ENCODE assay signal across 18 cellular contexts in the genomic region with DNA sequence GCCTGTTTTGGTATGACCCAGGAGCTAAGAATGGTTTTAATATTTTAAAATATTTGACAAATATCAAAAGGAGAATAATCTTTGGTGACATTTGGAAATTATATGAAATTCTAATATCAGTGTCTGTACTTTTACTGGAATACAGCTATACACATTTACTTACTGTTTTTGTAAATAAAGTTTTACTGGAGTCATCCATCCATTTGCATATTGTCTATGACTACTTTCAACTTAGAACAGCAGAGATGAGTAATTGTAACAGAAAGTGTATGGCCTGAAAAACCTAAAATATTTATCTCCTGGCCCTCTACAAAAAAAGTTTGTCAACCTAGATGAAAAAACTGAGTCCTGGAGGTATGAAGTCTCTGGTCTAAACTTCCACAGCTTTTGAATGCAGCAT. TPM values are rescaled to one million over a fixed set of nuclear protein-coding genes. Genes with fewer than 3 reads are reported as not detected.
DNase-seq lines count a peak whose midpoint lies in the region; ATAC-seq and TF ChIP-seq lines count a peak whose summit lies in the region.
"Had no signal": no experiment of that assay in that cellular context is flagged by ENCODE, and none has a peak within 500 bp of the region (broad histone marks: within the 10 kb centered on the region; RNA-seq: fewer than 3 reads in every experiment).

No MANE protein-coding gene starts in this region.

- DNase-seq in ELR (ENCODE audit: low read depth) (peak; percentile 32), iPS-NIHi11 (ENCODE audit: low spot score) (no peak), glutamatergic neuron (no peak), NCI-H2171 treated with DMSO at 0.1 percent for 48 hours (lab: John Stamatoyannopoulos, UW) (no peak), EL (no peak)
- DNase-seq: COR-L47, DMS153, KBM-7, MG63, NCI-H1105, NCI-H187 treated with DMSO at 0.1 percent for 48 hours, NCI-H2171, NCI-H510A, RPMI8226 had no signal

- H3K4me1 Mint-ChIP-seq in glutamatergic neuron (ENCODE audit: low read depth, unreplicated experiment) = no peaks in the 10 kb centered on the region

- no peaks in the 10 kb centered on the region for H3K9me3 ChIP-seq in OCI-LY3 (ENCODE audit: insufficient read depth, low read length)

- H3K27me3 ChIP-seq in OCI-LY3 (ENCODE audit: low read depth, low read length) = no peaks in the 10 kb centered on the region
- H3K27me3 ChIP-seq: MG63 had no signal

- no peak for TF ChIP-seq CTCF in OCI-LY3 (IDR thresholded peaks at IDR 0.05; ENCODE audit: low read depth, low read length)
- no peak for TF ChIP-seq CTCF in glutamatergic neuron (IDR thresholded peaks at IDR 0.05; ENCODE audit: partially characterized antibody, unreplicated experiment)

- no peaks in the 10 kb centered on the region for H3K9me3 Mint-ChIP-seq in glutamatergic neuron (ENCODE audit: unreplicated experiment)

- peak overlapping the region; percentile 18; the same call in 1 of the 2 replicates for H3K9ac ChIP-seq in OCI-LY3 (ENCODE audit: low read length)

- H2AFZ ChIP-seq in OCI-LY3 (ENCODE audit: low read depth, low read length) = no peak overlapping the region

- no peak overlapping the region for H3K27ac Mint-ChIP-seq in glutamatergic neuron (ENCODE audit: unreplicated experiment)

- H3K27me3 Mint-ChIP-seq in glutamatergic neuron (ENCODE audit: unreplicated experiment) = peaks cover 3% of the 10 kb centered on the region

- no peaks in the 10 kb centered on the region for H3K79me2 ChIP-seq in OCI-LY3 (ENCODE audit: low read length)

- H3K4me2 ChIP-seq in OCI-LY3 (ENCODE audit: low read length) = peak overlapping the region; percentile 49

- no peaks in the 10 kb centered on the region for H3K36me3 Mint-ChIP-seq in glutamatergic neuron (ENCODE audit: unreplicated experiment)

- peaks cover 53% of the 10 kb centered on the region for H3K4me1 ChIP-seq in OCI-LY3 (ENCODE audit: low read length)

- peak overlapping the region; percentile 52 for H3K27ac ChIP-seq in OCI-LY3 (ENCODE audit: low read length)
- H3K27ac ChIP-seq: C4-2B had no signal

- no peak overlapping the region for H3K4me3 Mint-ChIP-seq in glutamatergic neuron (ENCODE audit: unreplicated experiment)

- H3K4me3 ChIP-seq in OCI-LY3 (ENCODE audit: low read length) = peak overlapping the region; percentile 13; the same call in 1 of the 2 replicates
- H3K4me3 ChIP-seq: MG63 had no signal

- H4K20me1 ChIP-seq in OCI-LY3 (ENCODE audit: insufficient read depth, low read length) = no peaks in the 10 kb centered on the region

- ATAC-seq in GM18868 (IDR thresholded peaks at IDR 0.05; ENCODE audit: unreplicated experiment) (peak; percentile 23), HG03342 (IDR thresholded peaks at IDR 0.05; ENCODE audit: unreplicated experiment) (peak; percentile 19)

- H3K36me3 ChIP-seq in OCI-LY3 (replicated peaks; ENCODE audit: low read depth, low read length) = peaks cover 5% of the 10 kb centered on the region
- H3K36me3 ChIP-seq: MG63 had no signal

RNA-seq across cellular contexts. Expression of a gene that starts 5.8 kb away (rescaled TPM):
- 1.2 TPM for total RNA-seq in glutamatergic neuron (ENCODE audit: unreplicated experiment)

RNA-seq across cellular contexts. Expression of a gene that starts 51.2 kb away (rescaled TPM):
- total RNA-seq in glutamatergic neuron (ENCODE audit: unreplicated experiment) = 186 TPM
